In genomic region chr1:208267896-208268295, GRCh38 we compare ENCODE assay signal across 24 cellular contexts.
"Had no signal": no experiment of that assay in that cellular context is flagged by ENCODE, and none has a peak within 500 bp of the region (broad histone marks: within the 10 kb centered on the region; RNA-seq: fewer than 3 reads in every experiment).

No MANE protein-coding gene starts in this region.

- H3K27me3 ChIP-seq: right lobe of liver had no signal

- H3K27ac ChIP-seq: brain microvascular endothelial cell, esophagus muscularis mucosa, right lobe of liver, skin epidermis, tibial nerve had no signal

- FAIRE-seq: endothelial cell of umbilical vein, frontal cortex, urothelium cell line had no signal

- H3K9me3 Mint-ChIP-seq: activated naive CD8-positive, alpha-beta T cell treated with anti-CD3 and anti-CD28 coated beads, Interleukin-2, amount 50 U/mL, for 24 hours; activated T-cell treated with anti-CD3 and anti-CD28 coated beads, Interleukin-2, amount 50 U/mL, for 72 hours; natural killer cell; stimulated activated naive CD8-positive, alpha-beta T cell treated with anti-CD3 and anti-CD28 coated beads, Interleukin-15, Interleukin-2, amounts not matched to agents 100 ng/mL and 50 ng/mL, for 24 hours had no signal

- H3K4me3 Mint-ChIP-seq: activated naive CD8-positive, alpha-beta T cell treated with anti-CD3 and anti-CD28 coated beads, Interleukin-2, amount 50 U/mL, for 24 hours; activated T-cell treated with anti-CD3 and anti-CD28 coated beads, Interleukin-2, amount 50 U/mL, for 72 hours; natural killer cell; stimulated activated naive CD8-positive, alpha-beta T cell treated with anti-CD3 and anti-CD28 coated beads, Interleukin-15, Interleukin-2, amounts not matched to agents 100 ng/mL and 50 ng/mL, for 24 hours had no signal

- H3K9me3 ChIP-seq: esophagus muscularis mucosa, right lobe of liver, tibial nerve had no signal

- H3K36me3 Mint-ChIP-seq: natural killer cell had no signal

- H3K36me3 ChIP-seq: brain microvascular endothelial cell, esophagus muscularis mucosa, right lobe of liver, tibial nerve had no signal

- ATAC-seq: activated naive CD8-positive, alpha-beta T cell treated with anti-CD3 and anti-CD28 coated beads, Interleukin-2, amount 50 U/mL, for 24 hours; activated T-cell treated with anti-CD3 and anti-CD28 coated beads, Interleukin-2, amount 50 U/mL, for 72 hours; left ventricle myocardium superior; natural killer cell; right lobe of liver had no signal

- H3K4me1 Mint-ChIP-seq: activated naive CD8-positive, alpha-beta T cell treated with anti-CD3 and anti-CD28 coated beads, Interleukin-2, amount 50 U/mL, for 24 hours; natural killer cell had no signal

- DNase-seq: activated CD4-positive, alpha-beta T cell treated with anti-CD3 and anti-CD28 coated beads, Interleukin-2, amount 50 U/mL, for 4 hours; activated effector memory CD4-positive, alpha-beta T cell treated with Interleukin-2 at 50 U/mL for 16 hours; activated naive CD4-positive, alpha-beta T cell treated with anti-CD3 and anti-CD28 coated beads, Interleukin-2, amount 50 U/mL, for 16 hours; activated naive CD8-positive, alpha-beta T cell treated with anti-CD3 and anti-CD28 coated beads, Interleukin-2, amount 50 U/mL, for 24 hours; activated T-cell treated with anti-CD3 and anti-CD28 coated beads, Interleukin-2, amount 50 U/mL, for 72 hours; brain microvascular endothelial cell; dermis blood vessel endothelial cell; effector memory CD4-positive, alpha-beta T cell; left ventricle myocardium superior; mammary epithelial cell; midbrain; natural killer cell; occipital lobe; right lobe of liver; stimulated activated CD4-positive, alpha-beta T cell treated with anti-CD3 and anti-CD28 coated beads, Interleukin-1b, Interleukin-23, amount 100 ng/mL, for 48 hours; substantia nigra; T-helper 1 cell had no signal

- H3K4me3 ChIP-seq: esophagus muscularis mucosa, right lobe of liver, skin epidermis, tibial nerve had no signal

- H3K27ac Mint-ChIP-seq: activated naive CD8-positive, alpha-beta T cell treated with anti-CD3 and anti-CD28 coated beads, Interleukin-2, amount 50 U/mL, for 24 hours; activated T-cell treated with anti-CD3 and anti-CD28 coated beads, Interleukin-2, amount 50 U/mL, for 72 hours; natural killer cell; stimulated activated naive CD8-positive, alpha-beta T cell treated with anti-CD3 and anti-CD28 coated beads, Interleukin-15, Interleukin-2, amounts not matched to agents 100 ng/mL and 50 ng/mL, for 24 hours had no signal
